ENCODE assay signal across 12 cellular contexts in genomic region chr22:44586337-44586990, GRCh38.
DNase-seq lines count a peak whose midpoint lies in the region; ATAC-seq, FAIRE-seq and TF ChIP-seq lines count a peak whose summit lies in the region.
"Had no signal": no experiment of that assay in that cellular context is flagged by ENCODE, and none has a peak within 500 bp of the region (broad histone marks: within the 10 kb centered on the region; RNA-seq: fewer than 3 reads in every experiment).

No MANE protein-coding gene starts in this region.

- H3F3A ChIP-seq in neural progenitor cell (ENCODE audit: low read depth): peaks cover 10% of the 10 kb centered on the region

- no peak for FAIRE-seq in GM12891 (lab: Jason Lieb, UNC)
- FAIRE-seq: TTC549 had no signal

- peak overlapping the region; percentile 44 for H3K4me2 ChIP-seq in neural progenitor cell

- peak; percentile 27 for ATAC-seq in body of pancreas
- ATAC-seq: right lobe of liver had no signal

- intact Hi-C loops in body of pancreas (cut with DNase I): no loop called here

- H3K27me3 ChIP-seq in body of pancreas: no peaks in the 10 kb centered on the region
- no peaks in the 10 kb centered on the region for H3K27me3 ChIP-seq in neural progenitor cell
- H3K27me3 ChIP-seq: right lobe of liver had no signal

- H3K4me1 ChIP-seq in body of pancreas (no peaks in the 10 kb centered on the region), neural progenitor cell (peaks cover 16% of the 10 kb centered on the region)
- H3K4me1 ChIP-seq: right lobe of liver had no signal

- no peaks in the 10 kb centered on the region for H4K20me1 ChIP-seq in neural progenitor cell (ENCODE audit: low read depth)

- H3K9ac ChIP-seq in neural progenitor cell: no peak overlapping the region

- H3K36me3 Mint-ChIP-seq in neural progenitor cell: no peaks in the 10 kb centered on the region

- peaks cover 17% of the 10 kb centered on the region for H3K27me3 Mint-ChIP-seq in neural progenitor cell (ENCODE audit: insufficient read depth, low read depth)

- peak overlapping the region; percentile 17 for H2AFZ ChIP-seq in neural progenitor cell (replicated peaks)

- TF ChIP-seq POLR2A in body of pancreas (IDR thresholded peaks at IDR 0.05) (peak in 1 of 3 donors; percentile 30), GM12891 (IDR thresholded peaks at IDR 0.05; ENCODE audit: low read depth, low read length) (no peak)

- H3K79me2 ChIP-seq in neural progenitor cell (ENCODE audit: low read depth): no peaks in the 10 kb centered on the region

- WGBS in body of pancreas, 2 donors: 26 to 27% methylated on average over 5 to 18 of the region's 18 CpGs

- TF ChIP-seq CTCF in body of pancreas (IDR thresholded peaks at IDR 0.05): no peak
- no peak for TF ChIP-seq CTCF in neural progenitor cell (IDR thresholded peaks at IDR 0.05)

- H3K4me3 Mint-ChIP-seq in neural progenitor cell: peak overlapping the region; percentile 10
- H3K4me3 Mint-ChIP-seq: HFFc6 had no signal

- H3K36me3 ChIP-seq in body of pancreas (replicated peaks in 1 of 2; ENCODE audit: insufficient read depth in 1 of 2, low read depth in 2 of 2) (no peaks in the 10 kb centered on the region), neural progenitor cell (no peaks in the 10 kb centered on the region)
- H3K36me3 ChIP-seq: right lobe of liver, thoracic aorta had no signal

- H3K4me1 Mint-ChIP-seq in neural progenitor cell: peaks cover 25% of the 10 kb centered on the region

- H3K4me3 ChIP-seq in body of pancreas: no peak overlapping the region
- H3K4me3 ChIP-seq in neural progenitor cell: no peak overlapping the region
- H3K4me3 ChIP-seq: right lobe of liver, thoracic aorta had no signal

- H3K27ac ChIP-seq in body of pancreas (peak overlapping the region in 2 of 4 donors; percentile 3 to 23), neural progenitor cell (no peak overlapping the region)
- H3K27ac ChIP-seq: right lobe of liver, thoracic aorta had no signal

- H3K9me3 Mint-ChIP-seq in neural progenitor cell: peaks cover 5% of the 10 kb centered on the region
- H3K9me3 Mint-ChIP-seq: HFFc6 had no signal

- DNase-seq in DMS79 (lab: John Stamatoyannopoulos, UW) (peak; percentile 69), NCI-H187 (lab: John Stamatoyannopoulos, UW) (peak; percentile 53 to 80), body of pancreas (peak in 2 of 4 donors; percentile 25 to 26), neural progenitor cell (ENCODE audit: low spot score) (no peak), HT-29 (ENCODE audit: low spot score) (no peak), GM12891 (ENCODE audit: insufficient read length, low spot score) (no peak), H4 (ENCODE audit: low spot score) (no peak)
- DNase-seq: HFFc6, NCI-H446 had no signal

- H3K9me3 ChIP-seq in body of pancreas (no peaks in the 10 kb centered on the region), neural progenitor cell (ENCODE audit: low read depth) (no peaks in the 10 kb centered on the region)
- H3K9me3 ChIP-seq: right lobe of liver, thoracic aorta had no signal

- peak overlapping the region; percentile 80 for H3K27ac Mint-ChIP-seq in neural progenitor cell
- H3K27ac Mint-ChIP-seq: HFFc6 had no signal

TF ChIP-seq in GM12891, 5 proteins besides CTCF, POLR2A, EP300 and RAD21:
- no peak for TF ChIP-seq PAX5 (IDR thresholded peaks at IDR 0.05; ENCODE audit: insufficient read depth, low read length, severe bottlenecking)
- no peak for TF ChIP-seq POLR2AphosphoS5 (IDR thresholded peaks at IDR 0.05; ENCODE audit: low read depth, low read length)
- no peak for TF ChIP-seq SPI1 (IDR thresholded peaks at IDR 0.05; ENCODE audit: low read depth, low read length)
- TF ChIP-seq TAF1 (IDR thresholded peaks at IDR 0.05; ENCODE audit: low read depth, low read length): no peak
- no peak for TF ChIP-seq POU2F2 (IDR thresholded peaks at IDR 0.05; ENCODE audit: low read depth, low read length)

Comparison
In these comparisons a context has a peak if more than half of its experiments do, and no peak if none do; other contexts are left out.
1. DNase-seq: peak in DMS79 (single experiment) and NCI-H187 (2 of 2); none in neural progenitor cell (single experiment), HT-29 (single experiment), GM12891 (single experiment) and H4 (single experiment).